In genomic region chr7:121178869-121179497, GRCh38 we compare ENCODE assay signal across 13 cellular contexts.
DNase-seq lines count a peak whose midpoint lies in the region; ATAC-seq lines count a peak whose summit lies in the region.
"Had no signal": no experiment of that assay in that cellular context is flagged by ENCODE, and none has a peak within 500 bp of the region (broad histone marks: within the 10 kb centered on the region; RNA-seq: fewer than 3 reads in every experiment).

No MANE protein-coding gene starts in this region.

- ATAC-seq in Right ventricle myocardium inferior = peak; percentile 23
- no peak for ATAC-seq in right cardiac atrium
- peak; percentile 62 for ATAC-seq in HG02642 (IDR thresholded peaks at IDR 0.05; ENCODE audit: poor library complexity, unreplicated experiment)
- ATAC-seq in HG03558 (IDR thresholded peaks at IDR 0.05; ENCODE audit: extremely low read depth, unreplicated experiment) = peak; percentile 31
- ATAC-seq in stimulated activated memory B cell treated with anti-CD40 and anti-IgM and Interleukin-4, amounts not matched to agents 10 μg/mL and 1 μg/mL and 100 μg/mL, for 72 hours = peak; percentile 59

- WGBS in right cardiac atrium = 60% methylated on average over 2 of the region's 2 CpGs

- H3K4me3 ChIP-seq in right cardiac atrium (ENCODE audit: low read length) = no peak overlapping the region
- H3K4me3 ChIP-seq: thoracic aorta had no signal

- peak overlapping the region; percentile 89 for H3K27ac Mint-ChIP-seq in stimulated activated memory B cell treated with anti-CD40 and anti-IgM and Interleukin-4, amounts not matched to agents 10 μg/mL and 1 μg/mL and 100 μg/mL, for 72 hours

- H3K27ac ChIP-seq in right cardiac atrium (ENCODE audit: low read length) = no peak overlapping the region
- H3K27ac ChIP-seq: thoracic aorta had no signal

- H3K4me1 ChIP-seq in right cardiac atrium (ENCODE audit: control insufficient read depth, insufficient read depth, low read length) = no peaks in the 10 kb centered on the region

- H3K9me3 ChIP-seq in right cardiac atrium (ENCODE audit: control insufficient read depth, low read length) = no peaks in the 10 kb centered on the region
- H3K9me3 ChIP-seq: thoracic aorta had no signal

- H3K4me1 Mint-ChIP-seq in stimulated activated memory B cell treated with anti-CD40 and anti-IgM and Interleukin-4, amounts not matched to agents 10 μg/mL and 1 μg/mL and 100 μg/mL, for 72 hours = peaks cover 67% of the 10 kb centered on the region

- no peaks in the 10 kb centered on the region for H3K27me3 ChIP-seq in right cardiac atrium (ENCODE audit: control insufficient read depth, insufficient read depth)

- no peak for DNase-seq in Right ventricle myocardium inferior (ENCODE audit: missing footprints)
- no peak for DNase-seq in right cardiac atrium
- no peak for DNase-seq in AG20443 (ENCODE audit: low spot score)
- no peak for DNase-seq in activated naive CD4-positive, alpha-beta T cell (lab: John Stamatoyannopoulos, UW)
- DNase-seq in activated CD8-positive, alpha-beta memory T cell treated with anti-CD3 and anti-CD28 coated beads, Interleukin-2, amount 50 U/mL, for 48 hours = no peak
- DNase-seq: activated naive CD4-positive, alpha-beta T cell treated with Interleukin-2 at 50 U/mL for 16 hours; foreskin fibroblast; NCI-H2081 treated with DMSO at 0.1 percent for 48 hours; stimulated activated CD4-positive, alpha-beta T cell treated with anti-CD3 and anti-CD28 coated beads, Interleukin-2, amount 100 ng/mL, for 24 hours had no signal

- no peaks in the 10 kb centered on the region for H3K27me3 Mint-ChIP-seq in stimulated activated memory B cell treated with anti-CD40 and anti-IgM and Interleukin-4, amounts not matched to agents 10 μg/mL and 1 μg/mL and 100 μg/mL, for 72 hours

- intact Hi-C loops in Right ventricle myocardium inferior (cut with DNase I) (no loop called here), right cardiac atrium (cut with DNase I) (no loop called here)

- H3K9me3 Mint-ChIP-seq in stimulated activated memory B cell treated with anti-CD40 and anti-IgM and Interleukin-4, amounts not matched to agents 10 μg/mL and 1 μg/mL and 100 μg/mL, for 72 hours = no peaks in the 10 kb centered on the region

- H3K4me3 Mint-ChIP-seq in stimulated activated memory B cell treated with anti-CD40 and anti-IgM and Interleukin-4, amounts not matched to agents 10 μg/mL and 1 μg/mL and 100 μg/mL, for 72 hours = peak overlapping the region; percentile 70

- H3K36me3 Mint-ChIP-seq in stimulated activated memory B cell treated with anti-CD40 and anti-IgM and Interleukin-4, amounts not matched to agents 10 μg/mL and 1 μg/mL and 100 μg/mL, for 72 hours = peaks cover 25% of the 10 kb centered on the region

Comparison
In these comparisons a context has a peak if more than half of its experiments do, and no peak if none do; other contexts are left out.
1. ATAC-seq: peak in Right ventricle myocardium inferior (single experiment), HG02642 (single experiment), HG03558 (single experiment) and stimulated activated memory B cell treated with anti-CD40 and anti-IgM and Interleukin-4, amounts not matched to agents 10 μg/mL and 1 μg/mL and 100 μg/mL, for 72 hours (single experiment); none in right cardiac atrium (0 of 2).